23 cellular contexts compared by ENCODE assay signal in the genomic region with DNA sequence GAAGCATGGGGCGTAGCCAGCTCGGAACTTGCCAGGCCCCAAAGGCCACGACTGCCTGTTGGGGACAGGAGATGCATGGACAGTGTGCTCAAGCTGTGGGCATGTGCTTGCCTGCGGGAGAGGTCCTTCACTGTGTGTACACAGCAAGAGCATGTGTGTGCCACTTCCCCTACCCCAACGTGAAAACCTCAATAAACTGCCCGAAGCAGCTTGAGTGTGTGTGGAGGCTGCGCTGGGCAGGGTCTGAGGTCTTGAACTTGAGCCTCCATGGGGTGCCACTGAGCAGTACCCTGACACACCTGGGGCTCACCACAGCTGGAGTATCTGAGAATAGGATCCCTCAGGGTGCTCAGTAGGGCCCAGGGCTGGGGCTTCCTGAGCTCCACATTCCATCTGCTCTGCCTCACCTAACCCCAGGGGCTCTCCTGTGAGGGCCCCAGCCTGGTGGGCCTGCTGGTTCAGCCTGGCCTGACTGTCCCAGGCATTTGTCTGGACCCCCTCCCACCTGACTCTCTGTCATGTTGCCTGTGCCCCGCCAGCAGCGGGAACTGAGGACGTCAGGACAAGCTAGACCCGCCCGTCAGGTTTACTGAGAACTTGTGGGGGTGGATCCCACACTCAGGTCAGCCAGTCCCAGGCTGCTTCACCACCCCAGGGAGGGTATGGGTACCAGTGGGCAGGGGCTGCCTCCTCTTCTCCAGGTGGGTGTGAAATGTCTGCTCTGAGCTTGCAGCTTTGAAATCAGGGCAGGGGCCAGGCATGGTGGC. TPM values are rescaled to one million over a fixed set of nuclear protein-coding genes. Genes with fewer than 3 reads are reported as not detected.
DNase-seq lines count a peak whose midpoint lies in the region; ATAC-seq and TF ChIP-seq lines count a peak whose summit lies in the region.
"Had no signal": no experiment of that assay in that cellular context is flagged by ENCODE, and none has a peak within 500 bp of the region (broad histone marks: within the 10 kb centered on the region; RNA-seq: fewer than 3 reads in every experiment).

No MANE protein-coding gene starts in this region.

- intact Hi-C loops in PC-3 (cut with micrococcal nuclease) (loop anchor here (10.0 kb wide), 1 partner anchor 51 kb away; the partner anchor contains the start of gene IRF7), spleen (cut with DNase I; ENCODE audit: low total_unique reads) (no loop called here), adrenal gland (cut with DNase I) (no loop called here)

- H3K4me3 ChIP-seq in PC-3 (ENCODE audit: low read length) (no peak overlapping the region), spleen (no peak overlapping the region), adrenal gland (no peak overlapping the region)
- H3K4me3 ChIP-seq: thoracic aorta had no signal

- TF ChIP-seq POLR2A in erythroblast (IDR thresholded peaks at IDR 0.05; ENCODE audit: low read length) (peak; percentile 28), spleen (IDR thresholded peaks at IDR 0.05) (no peak), adrenal gland (IDR thresholded peaks at IDR 0.05) (no peak)

- H3K4me1 ChIP-seq in PC-3 (ENCODE audit: insufficient read depth, low read length) (peaks cover 32% of the 10 kb centered on the region), spleen (peaks cover 14 to 51% (median 34%) of the 10 kb centered on the region in 6 donors), adrenal gland (replicated peaks in 1 of 2) (peaks cover 12 to 23% of the 10 kb centered on the region in 2 donors)
- H3K4me1 ChIP-seq: parathyroid adenoma had no signal

- ATAC-seq in PC-3, result no peak
- no peak for ATAC-seq in GM21423 (IDR thresholded peaks at IDR 0.05; ENCODE audit: unreplicated experiment)
- ATAC-seq: left lobe of liver had no signal

- WGBS in spleen, 5 donors, result 90 to 94% (median 91%) methylated on average over 5 to 12 of the region's 12 CpGs
- 91 to 95% (median 93%) methylated on average over 10 to 12 of the region's 12 CpGs for WGBS in adrenal gland, 4 donors

- peak; percentile 15 for DNase-seq in NCI-H748 (lab: John Stamatoyannopoulos, UW; ENCODE audit: unreplicated experiment)
- no peak for DNase-seq in NCI-H748 treated with DMSO at 0.1 percent for 48 hours (lab: John Stamatoyannopoulos, UW)
- DNase-seq in PC-3, result peak; percentile 52
- DNase-seq in erythroblast (lab: John Stamatoyannopoulos, UW), result no peak
- peak; percentile 75 for DNase-seq in spleen
- no peak for DNase-seq in stimulated activated CD4-positive, alpha-beta T cell treated with anti-CD3 and anti-CD28 coated beads, Interleukin-2, amount 100 ng/mL, for 48 hours
- no peak for DNase-seq in adrenal gland
- DNase-seq: activated B cell treated with CpG ODN at 0.5 μM for 24 hours; activated effector memory CD4-positive, alpha-beta T cell treated with Interleukin-2 at 50 U/mL for 16 hours; cerebellar nuclear complex; DND-41; HCEC 1CT; NCI-H1417 treated with DMSO at 0.1 percent for 48 hours; NCI-H2227 treated with DMSO at 0.1 percent for 48 hours; NK-92 treated with Interleukin-12 subunit alpha and Interleukin-12 subunit beta, amount 100 ng/mL, for 24 hours; Right ventricle myocardium superior; stimulated activated CD4-positive, alpha-beta T cell treated with anti-CD3 and anti-CD28 coated beads, Interleukin-4, amount 100 ng/mL, for 4 hours; stimulated activated CD8-positive, alpha-beta memory T cell treated with anti-CD3 and anti-CD28 coated beads, Interleukin-4, amount 100 ng/mL, for 48 hours had no signal

- 0 out of 2 replicates have a peak, but pooled peaks cover 5% of the 10 kb centered on the region for H4K20me1 ChIP-seq in PC-3 (ENCODE audit: low read length)

- no peak overlapping the region for H2AFZ ChIP-seq in PC-3 (ENCODE audit: low read length)
- H2AFZ ChIP-seq: parathyroid adenoma had no signal

- H3K36me3 ChIP-seq in PC-3 (ENCODE audit: low read depth, low read length) (no peaks in the 10 kb centered on the region), spleen (peaks cover 0 to 22% (median 3%) of the 10 kb centered on the region in 6 donors), adrenal gland (replicated peaks in 1 of 2) (no peaks in the 10 kb centered on the region)
- H3K36me3 ChIP-seq: thoracic aorta had no signal

- POLR2A ChIA-PET in PC-3 (lab: Charles Lee; ENCODE audit: unreplicated experiment), result interaction anchor here (0.6 kb wide), 1 partner anchor 255 kb away, joined by 8 read pairs; the partner anchor contains the start of gene PNPLA2

- no peak overlapping the region for H3K4me2 ChIP-seq in PC-3 (ENCODE audit: low read length)

- H3K79me2 ChIP-seq in PC-3 (ENCODE audit: low read length), result peaks cover 50% of the 10 kb centered on the region
- H3K79me2 ChIP-seq: parathyroid adenoma had no signal

- H3K9ac ChIP-seq in PC-3 (ENCODE audit: low read length), result no peak overlapping the region
- H3K9ac ChIP-seq: parathyroid adenoma had no signal

- TF ChIP-seq CTCF in PC-3 (conservative IDR thresholded peaks at IDR 0.05; ENCODE audit: low read depth, low read length) (no peak), spleen (IDR thresholded peaks at IDR 0.05 in 8 of 11, conservative IDR thresholded peaks at IDR 0.05 in 3 of 11) (no peak), adrenal gland (IDR thresholded peaks at IDR 0.05) (no peak)

- H3K9me3 ChIP-seq in PC-3 (ENCODE audit: low read length), result no peaks in the 10 kb centered on the region
- no peaks in the 10 kb centered on the region for H3K9me3 ChIP-seq in spleen
- H3K9me3 ChIP-seq in adrenal gland (replicated peaks in 1 of 3), result no peaks in the 10 kb centered on the region
- H3K9me3 ChIP-seq: thoracic aorta had no signal

- CTCF ChIA-PET in PC-3 (lab: Charles Lee), result no interaction called here

- H3K27ac ChIP-seq in PC-3 (ENCODE audit: low read length), result peak overlapping the region; percentile 18; the same call in 1 of the 2 replicates
- no peak overlapping the region for H3K27ac ChIP-seq in spleen
- H3K27ac ChIP-seq in adrenal gland, result no peak overlapping the region
- H3K27ac ChIP-seq: parathyroid adenoma, thoracic aorta had no signal

- H3K9me2 ChIP-seq in PC-3 (replicated peaks; ENCODE audit: low read length), result no peaks in the 10 kb centered on the region

- no peaks in the 10 kb centered on the region for H3F3A ChIP-seq in PC-3 (ENCODE audit: low read length, unreplicated experiment)

- no TSS peak for BruUV-seq in PC-3 (replicated peaks; lab: Mats Ljungman, UMichigan)

- H3K27me3 ChIP-seq in PC-3 (ENCODE audit: low read length) (no peaks in the 10 kb centered on the region), spleen (replicated peaks in 1 of 7) (peaks cover 0 to 16% (median 0%) of the 10 kb centered on the region in 7 donors), adrenal gland (no peaks in the 10 kb centered on the region)

RNA-seq across cellular contexts. Expression of gene RASSF7, which starts 3.2 kb away (rescaled TPM):
- total RNA-seq in PC-3 (2014; rRNA removed) (58.6 and 79.7 TPM in 2 replicates), spleen (10 to 100 TPM in 6 of 7 donors, 1 to 10 TPM in 1; 8.3 to 39.6 (median 20.4) TPM), adrenal gland (10 to 100 TPM in 4 of 8 donors, 1 to 10 TPM in 4; 2.9 to 18.2 (median 7.9) TPM)
- polyA plus RNA-seq in spleen (10 to 100 TPM; 29.7 to 34.5 (median 30.7) TPM), adrenal gland (10 to 100 TPM in 1 of 3 donors, 1 to 10 TPM in 1, under 1 TPM in 1; 0.33 to 19.9 (median 9.8) TPM)

RNA-seq across cellular contexts. Expression of gene LMNTD2, which starts 3.5 kb away (rescaled TPM):
- 1.4 and 2.4 TPM in 2 replicates for total RNA-seq in PC-3 (2014; rRNA removed)
- 10 to 100 TPM in 1 of 7 donors, 1 to 10 TPM in 6; 3.9 to 10.1 (median 6.3) TPM for total RNA-seq in spleen
- polyA plus RNA-seq in spleen, result 1 to 10 TPM; 5.0 to 8.3 (median 5.1) TPM
- 1 to 10 TPM in 7 of 8 donors, under 1 TPM in 1; 0.35 to 9.1 (median 6.1) TPM for total RNA-seq in adrenal gland
- 10 to 100 TPM in 2 of 3 donors, under 1 TPM in 1; 0.20 to 21.0 (median 12.7) TPM for polyA plus RNA-seq in adrenal gland
- total RNA-seq: frontal cortex had no signal

RNA-seq across cellular contexts. Expression of gene PHRF1, which starts 12.3 kb away (rescaled TPM):
- total RNA-seq in PC-3 (2014; rRNA removed) (41.4 and 52.4 TPM in 2 replicates), spleen (10 to 100 TPM; 24.2 to 41.5 (median 33.2) TPM), adrenal gland (10 to 100 TPM; 17.2 to 42.2 (median 30.1) TPM)
- polyA plus RNA-seq in spleen (10 to 100 TPM in 1 of 3 donors, 1 to 10 TPM in 2; 7.3 to 27.6 (median 8.4) TPM), adrenal gland (10 to 100 TPM in 2 of 3 donors, 1 to 10 TPM in 1; 8.7 to 62.3 (median 23.3) TPM)

RNA-seq across cellular contexts. Expression of gene LRRC56, which starts 26.7 kb away (rescaled TPM):
- 1.0 and 1.5 TPM in 2 replicates for total RNA-seq in PC-3 (2014; rRNA removed)
- 1 to 10 TPM; 1.0 to 3.3 (median 2.2) TPM for total RNA-seq in spleen
- polyA plus RNA-seq in spleen, result 1 to 10 TPM; 2.2 to 4.6 (median 4.1) TPM
- total RNA-seq in adrenal gland, result 1 to 10 TPM in 2 of 8 donors, under 1 TPM in 5, not detected in 1; 0.32 to 1.7 (median 0.93) TPM
- 1 to 10 TPM in 2 of 3 donors, not detected in 1; 1.7 to 4.3 TPM for polyA plus RNA-seq in adrenal gland

RNA-seq across cellular contexts. Expression of gene HRAS, which starts 28.6 kb away (rescaled TPM):
- total RNA-seq in PC-3 (2014; rRNA removed) (128 and 167 TPM in 2 replicates), spleen (10 to 100 TPM; 16.6 to 33.6 (median 30.3) TPM), adrenal gland (10 to 100 TPM; 10.8 to 45.0 (median 39.0) TPM)
- polyA plus RNA-seq in spleen (10 to 100 TPM; 70.0 to 90.9 (median 90.7) TPM), adrenal gland (100 to 1,000 TPM in 2 of 3 donors, 10 to 100 TPM in 1; 18.7 to 190 (median 164) TPM)

Comparison
In these comparisons a context has a peak if more than half of its experiments do, and no peak if none do; other contexts are left out.
1. DNase-seq: peak in NCI-H748 (single experiment), PC-3 (single experiment) and spleen (single experiment); none in NCI-H748 treated with DMSO at 0.1 percent for 48 hours (single experiment), erythroblast (0 of 2), stimulated activated CD4-positive, alpha-beta T cell treated with anti-CD3 and anti-CD28 coated beads, Interleukin-2, amount 100 ng/mL, for 48 hours (0 of 2) and adrenal gland (0 of 7).